In genomic region chr3:111539351-111540331, GRCh38 we compare ENCODE assay signal across 8 cellular contexts. TPM values are rescaled to one million over a fixed set of nuclear protein-coding genes. Genes with fewer than 3 reads are reported as not detected.
DNase-seq lines count a peak whose midpoint lies in the region; ATAC-seq and TF ChIP-seq lines count a peak whose summit lies in the region.

No MANE protein-coding gene starts in this region.

- no peaks in the 10 kb centered on the region for H3K9me3 Mint-ChIP-seq in progenitor cell of endocrine pancreas (ENCODE audit: low read depth)

- H3K4me1 Mint-ChIP-seq in progenitor cell of endocrine pancreas (ENCODE audit: low read depth) = peaks cover 12% of the 10 kb centered on the region

- no peaks in the 10 kb centered on the region for H3K36me3 Mint-ChIP-seq in progenitor cell of endocrine pancreas (ENCODE audit: insufficient read depth)

- H3K27ac Mint-ChIP-seq in progenitor cell of endocrine pancreas = no peak overlapping the region

- H3K27me3 Mint-ChIP-seq in progenitor cell of endocrine pancreas = no peaks in the 10 kb centered on the region

- no peak overlapping the region for H3K27ac ChIP-seq in C4-2B

- peak overlapping the region; percentile 6 for H3K4me3 Mint-ChIP-seq in progenitor cell of endocrine pancreas (ENCODE audit: low read depth)

- TF ChIP-seq CTCF in C4-2B (conservative IDR thresholded peaks at IDR 0.05) = peak; percentile 89
- peak; percentile 92 for TF ChIP-seq CTCF in progenitor cell of endocrine pancreas (IDR thresholded peaks at IDR 0.05; ENCODE audit: unreplicated experiment)

- peak; percentile 58 for ATAC-seq in GM18873 (IDR thresholded peaks at IDR 0.05; ENCODE audit: low FRiP score, unreplicated experiment)
- ATAC-seq in HG03095 (IDR thresholded peaks at IDR 0.05; ENCODE audit: unreplicated experiment) = peak; percentile 69

- DNase-seq in NCI-H82 (lab: John Stamatoyannopoulos, UW) = peak; percentile 86
- DNase-seq in activated T-cell treated with anti-CD3 and anti-CD28 coated beads for 24 hours (ENCODE audit: low read depth) = peak; percentile 58
- peak; percentile 62 for DNase-seq in fibroblast of peridontal ligament (ENCODE audit: extremely low read depth)
- DNase-seq in progenitor cell of endocrine pancreas (ENCODE audit: low spot score, unreplicated experiment) = peak; percentile 60
- no peak for DNase-seq in DMS79 treated with DMSO at 0.1 percent for 48 hours (lab: John Stamatoyannopoulos, UW)

RNA-seq across cellular contexts. Expression of gene CD96, which starts 2.4 kb away (rescaled TPM):
- total RNA-seq in progenitor cell of endocrine pancreas = not detected in 2 replicates

RNA-seq across cellular contexts. Expression of gene ZBED2, which starts 55.5 kb away (rescaled TPM):
- total RNA-seq in progenitor cell of endocrine pancreas = not detected in 2 replicates
